Comparison of ENCODE assay signal across 1 cellular context in the genomic region with DNA sequence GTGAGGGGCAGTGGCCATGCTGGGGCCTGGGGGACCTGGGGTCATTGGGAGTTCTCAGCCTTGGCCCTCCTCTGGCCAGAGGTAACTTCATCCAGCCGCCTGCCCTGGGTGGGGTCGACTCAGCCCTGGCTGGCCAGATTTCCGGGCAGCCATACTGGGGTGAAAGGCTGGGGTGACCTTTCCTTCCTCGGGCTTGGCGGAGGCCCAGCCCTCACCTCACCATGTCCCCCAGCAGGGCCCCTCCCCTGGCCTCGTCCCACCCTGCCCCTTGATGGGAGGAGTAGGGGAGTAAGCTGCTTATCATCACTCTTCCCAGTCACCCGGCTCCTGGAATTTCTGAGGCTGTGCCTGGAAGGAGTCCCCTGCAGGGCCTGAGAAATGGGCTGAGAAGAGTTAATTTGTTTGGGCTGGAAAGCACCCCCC.
TF ChIP-seq lines count a peak whose summit lies in the region.

No MANE protein-coding gene starts in this region.

TF ChIP-seq in endothelial cell of umbilical vein, 7 proteins besides CTCF, POLR2A, EP300 and RAD21:
- TF ChIP-seq POLR2AphosphoS5 (IDR thresholded peaks at IDR 0.05; ENCODE audit: insufficient read depth, low read depth, low read length) (peak; percentile 36), EZH2 (IDR thresholded peaks at IDR 0.05; ENCODE audit: borderline replicate concordance, low read depth, low read length, severe bottlenecking) (no peak), FOS (IDR thresholded peaks at IDR 0.05; ENCODE audit: borderline replicate concordance, insufficient read depth, low read length) (no peak), GATA2 (IDR thresholded peaks at IDR 0.05; ENCODE audit: insufficient read depth, insufficient read length, low read depth, low read length) (no peak)
TF ChIP-seq in endothelial cell of umbilical vein: peak in this region for 1.
